ENCODE assay signal across 18 cellular contexts in genomic region chr1:119871881-119872280, GRCh38. TPM values are rescaled to one million over a fixed set of nuclear protein-coding genes. Genes with fewer than 3 reads are reported as not detected.
DNase-seq lines count a peak whose midpoint lies in the region; ATAC-seq, FAIRE-seq and TF ChIP-seq lines count a peak whose summit lies in the region.
"Had no signal": no experiment of that assay in that cellular context is flagged by ENCODE, and none has a peak within 500 bp of the region (broad histone marks: within the 10 kb centered on the region; RNA-seq: fewer than 3 reads in every experiment).

No MANE protein-coding gene starts in this region.

- ATAC-seq in GM18502 (IDR thresholded peaks at IDR 0.05; ENCODE audit: poor library complexity, unreplicated experiment): no peak

- no peak overlapping the region for H3K27ac Mint-ChIP-seq in HFFc6
- H3K27ac Mint-ChIP-seq in astrocyte (ENCODE audit: unreplicated experiment): peak overlapping the region; percentile 41
- H3K27ac Mint-ChIP-seq: B cell; CD4-positive, alpha-beta T cell had no signal

- no peaks in the 10 kb centered on the region for H3K36me3 Mint-ChIP-seq in HFFc6 (ENCODE audit: low read depth)
- no peaks in the 10 kb centered on the region for H3K36me3 Mint-ChIP-seq in astrocyte (ENCODE audit: low read depth, unreplicated experiment)

- H3K27me3 ChIP-seq in astrocyte (ENCODE audit: insufficient read depth, low read length) (no peaks in the 10 kb centered on the region), neuron (ENCODE audit: insufficient read depth, low read length) (peaks cover 8% of the 10 kb centered on the region)

- no peaks in the 10 kb centered on the region for H3K79me2 ChIP-seq in astrocyte (ENCODE audit: insufficient read depth, low read length)

- no peak overlapping the region for H2AFZ ChIP-seq in astrocyte (ENCODE audit: low read depth, low read length)
- H2AFZ ChIP-seq in neuron (ENCODE audit: low read depth, low read length): peak overlapping the region; percentile 87

- H3K4me3 Mint-ChIP-seq in HFFc6 (no peak overlapping the region), astrocyte (ENCODE audit: unreplicated experiment) (no peak overlapping the region)
- H3K4me3 Mint-ChIP-seq: B cell; CD4-positive, alpha-beta T cell had no signal

- H3K4me1 Mint-ChIP-seq in HFFc6 (ENCODE audit: low read depth) (peaks cover 35% of the 10 kb centered on the region), astrocyte (ENCODE audit: low read depth, unreplicated experiment) (peaks cover 23% of the 10 kb centered on the region)
- H3K4me1 Mint-ChIP-seq: B cell had no signal

- H3K4me1 ChIP-seq in astrocyte (ENCODE audit: insufficient read depth, low read length) (peaks cover 21% of the 10 kb centered on the region), neuron (ENCODE audit: insufficient read depth, low read length) (no peaks in the 10 kb centered on the region)
- H3K4me1 ChIP-seq: HAP-1 had no signal

- H3K9me3 Mint-ChIP-seq in HFFc6 (no peaks in the 10 kb centered on the region), astrocyte (ENCODE audit: unreplicated experiment) (peaks cover 4% of the 10 kb centered on the region)
- H3K9me3 Mint-ChIP-seq: CD4-positive, alpha-beta T cell had no signal

- no peak overlapping the region for H3K27ac ChIP-seq in astrocyte (ENCODE audit: low read depth, low read length)

- no peak overlapping the region for H3K4me3 ChIP-seq in astrocyte (ENCODE audit: insufficient read depth, low read depth, low read length)
- H3K4me3 ChIP-seq in neuron (ENCODE audit: low read length): no peak overlapping the region
- H3K4me3 ChIP-seq: HAP-1 had no signal

- no peak for TF ChIP-seq CTCF in HFFc6 (IDR thresholded peaks at IDR 0.05)
- TF ChIP-seq CTCF in astrocyte (IDR thresholded peaks at IDR 0.05; ENCODE audit: insufficient read depth, low read depth, low read length): no peak

- H3K27me3 Mint-ChIP-seq in HFFc6 (ENCODE audit: insufficient read depth) (peaks cover 1% of the 10 kb centered on the region), astrocyte (ENCODE audit: low read depth, unreplicated experiment) (no peaks in the 10 kb centered on the region)

- no peak for FAIRE-seq in astrocyte (lab: Jason Lieb, UNC)
- FAIRE-seq: HTR-8/SVneo had no signal

- H3K9me3 ChIP-seq in astrocyte (ENCODE audit: insufficient read depth, low read depth, low read length) (no peaks in the 10 kb centered on the region), neuron (ENCODE audit: low read length) (no peaks in the 10 kb centered on the region)
- H3K9me3 ChIP-seq: HAP-1 had no signal

- H3K36me3 ChIP-seq in astrocyte (ENCODE audit: insufficient read depth, low read length) (no peaks in the 10 kb centered on the region), neuron (ENCODE audit: insufficient read depth, low read length) (no peaks in the 10 kb centered on the region)
- H3K36me3 ChIP-seq: HAP-1 had no signal

- no peak overlapping the region for H3K9ac ChIP-seq in astrocyte (ENCODE audit: low read length)

- in situ Hi-C loops in KBM-7 (cut with MboI; ENCODE audit: low pct_unique_long_range_greater_than_20kb, low sequenced_read_pairs): no loop called here

- no peak overlapping the region for H3K4me2 ChIP-seq in astrocyte (ENCODE audit: low read length)

- no peaks in the 10 kb centered on the region for H4K20me1 ChIP-seq in astrocyte (ENCODE audit: insufficient read depth, low read length)

- DNase-seq in EH (ENCODE audit: low read depth) (peak; percentile 28), HFFc6 (peak; percentile 25), astrocyte (ENCODE audit: low read depth) (peak; percentile 60), KBM-7 (no peak), COR-L47 (lab: John Stamatoyannopoulos, UW) (no peak)
- DNase-seq: ACHN; CD4-positive, alpha-beta T cell; DMS79 treated with DMSO at 0.1 percent for 48 hours; NCI-H1105 treated with DMSO at 0.1 percent for 48 hours; NCI-H187; NCI-H446 treated with DMSO at 0.1 percent for 48 hours; NCI-H748 treated with DMSO at 0.1 percent for 48 hours; SHP77 had no signal

RNA-seq across cellular contexts. Expression of gene ADAM30, which starts 24.4 kb away (rescaled TPM):
- total RNA-seq in HFFc6 (2021; fragmentation: NEBNext Ultra II Directional; extraction: Animal tissue kit (Norgen Biotek cat#: 25700)): not detected
- total RNA-seq in astrocyte: not detected in 2 replicates
- total RNA-seq: B cell; CD4-positive, alpha-beta T cell had no signal

Comparison
In these comparisons a context has a peak if more than half of its experiments do, and no peak if none do; other contexts are left out.
1. DNase-seq: peak in EH (single experiment), HFFc6 (single experiment) and astrocyte (single experiment); none in KBM-7 (single experiment) and COR-L47 (single experiment).